In genomic region chr4:1288786-1289185, GRCh38 we compare ENCODE assay signal across 8 cellular contexts. TPM values are rescaled to one million over a fixed set of nuclear protein-coding genes. Genes with fewer than 3 reads are reported as not detected.
DNase-seq lines count a peak whose midpoint lies in the region; ATAC-seq and TF ChIP-seq lines count a peak whose summit lies in the region.

No MANE protein-coding gene starts in this region.

- no peaks in the 10 kb centered on the region for H3K9me3 ChIP-seq in muscle layer of duodenum (ENCODE audit: control insufficient read depth in 1 of 2, low read length in 2 of 2)

- no peaks in the 10 kb centered on the region for H3K36me3 Mint-ChIP-seq in chondrocyte (ENCODE audit: low read depth)

- TF ChIP-seq CTCF in AG10803 (conservative IDR thresholded peaks at IDR 0.05; ENCODE audit: low read length): no peak
- TF ChIP-seq CTCF in chondrocyte (IDR thresholded peaks at IDR 0.05): no peak

- peak overlapping the region; percentile 51 for H3K27ac ChIP-seq in muscle layer of duodenum (ENCODE audit: low read length)

- no peaks in the 10 kb centered on the region for H3K9me3 Mint-ChIP-seq in chondrocyte (ENCODE audit: low read depth)

- peaks cover 3 to 35% of the 10 kb centered on the region in 2 donors for H3K4me1 ChIP-seq in muscle layer of duodenum (ENCODE audit: control insufficient read depth in 1 of 2, insufficient read depth in 2 of 2, low read length in 2 of 2)

- H3K4me3 ChIP-seq in AG10803 (ENCODE audit: low read length) (peak overlapping the region; percentile 71), muscle layer of duodenum (ENCODE audit: low read depth in 1 of 2, low read length in 2 of 2) (peak overlapping the region; percentile 73 to 80)
- peak overlapping the region; percentile 84 for H3K4me3 ChIP-seq in Jurkat, Clone E6-1 (ENCODE audit: low read length)

- no peaks in the 10 kb centered on the region for H3K27me3 Mint-ChIP-seq in chondrocyte (ENCODE audit: low read depth)

- no peaks in the 10 kb centered on the region for H3K36me3 ChIP-seq in muscle layer of duodenum (ENCODE audit: control insufficient read depth in 1 of 2, insufficient read depth in 2 of 2, low read length in 2 of 2)

- H3K4me1 Mint-ChIP-seq in chondrocyte (ENCODE audit: low read depth): peaks cover 36% of the 10 kb centered on the region

- DNase-seq in AG10803 (ENCODE audit: low read depth): no peak
- no peak for DNase-seq in Jurkat, Clone E6-1 (ENCODE audit: low read depth, low spot score)
- no peak for DNase-seq in chondrocyte (ENCODE audit: low spot score)
- DNase-seq in posterior cingulate gyrus: no peak
- DNase-seq in NCI-H2171 treated with DMSO at 0.1 percent for 48 hours (lab: John Stamatoyannopoulos, UW): no peak
- no peak for DNase-seq in NCI-H2196 (lab: John Stamatoyannopoulos, UW; ENCODE audit: unreplicated experiment)

- H3K27me3 ChIP-seq in muscle layer of duodenum (ENCODE audit: low read depth, low read length): no peaks in the 10 kb centered on the region

- H3K27ac Mint-ChIP-seq in chondrocyte (ENCODE audit: unreplicated experiment): peak overlapping the region; percentile 87

- H3K4me3 Mint-ChIP-seq in chondrocyte (ENCODE audit: unreplicated experiment): peak overlapping the region; percentile 94

- no peak for ATAC-seq in HG02970 (IDR thresholded peaks at IDR 0.05; ENCODE audit: low FRiP score, unreplicated experiment)

- intact Hi-C loops in posterior cingulate gyrus (cut with DNase I): loop anchor here (1.0 kb wide), 1 partner anchor 39 kb away; the partner anchor contains the start of gene CTBP1

RNA-seq across cellular contexts. Expression of gene MAEA, which starts 0.9 kb away (rescaled TPM):
- polyA plus RNA-seq in Jurkat, Clone E6-1 (2012; ENCODE audit: insufficient read depth, insufficient read length): 56.8 TPM
- total RNA-seq in chondrocyte: 54.4 to 62.6 TPM (median 56.3 TPM) in 3 replicates

RNA-seq across cellular contexts. Expression of gene CTBP1, which starts 39.9 kb away (rescaled TPM):
- polyA plus RNA-seq in Jurkat, Clone E6-1 (2012; ENCODE audit: insufficient read depth, insufficient read length): 156 TPM
- total RNA-seq in chondrocyte: 147 to 175 TPM (median 151 TPM) in 3 replicates

RNA-seq across cellular contexts. Expression of gene UVSSA, which starts 58.2 kb away (rescaled TPM):
- 13.9 TPM for polyA plus RNA-seq in Jurkat, Clone E6-1 (2012; ENCODE audit: insufficient read depth, insufficient read length)
- total RNA-seq in chondrocyte: 20.7 to 35.1 TPM (median 20.9 TPM) in 3 replicates
